8 cellular contexts compared by ENCODE assay signal in genomic region chr19:18915639-18916038, GRCh38. TPM values are rescaled to one million over a fixed set of nuclear protein-coding genes. Genes with fewer than 3 reads are reported as not detected.
A peak's percentile ranks its signal among the peaks of the same experiment; 100 is the strongest.
DNase-seq lines count a peak whose midpoint lies in the region; ATAC-seq and TF ChIP-seq lines count a peak whose summit lies in the region.

No MANE protein-coding gene starts in this region.

- H3K4me3 ChIP-seq in upper lobe of left lung = no peak overlapping the region

- peak overlapping the region; percentile 52 for H3K4me3 Mint-ChIP-seq in activated naive CD4-positive, alpha-beta T cell treated with anti-CD3 and anti-CD28 coated beads, Interleukin-2, amount 50 U/mL, for 24 hours
- H3K4me3 Mint-ChIP-seq in immature natural killer cell = peak overlapping the region in 1 of 5 donors; percentile 25
- H3K4me3 Mint-ChIP-seq in stimulated activated effector memory CD8-positive, alpha-beta T cell treated with anti-CD3 and anti-CD28 coated beads, Interleukin-12 subunit alpha, Interleukin-12 subunit beta, amount 100 ng/mL, for 72 hours = no peak overlapping the region

- no peaks in the 10 kb centered on the region for H3K9me3 ChIP-seq in upper lobe of left lung

- no peak for TF ChIP-seq EP300 in upper lobe of left lung (IDR thresholded peaks at IDR 0.05)

- peaks cover 21 to 49% (median 23%) of the 10 kb centered on the region in 4 donors for H3K4me1 ChIP-seq in upper lobe of left lung

- TF ChIP-seq POLR2A in upper lobe of left lung (IDR thresholded peaks at IDR 0.05) = no peak

- H3K36me3 ChIP-seq in upper lobe of left lung = peaks cover 8 to 51% (median 21%) of the 10 kb centered on the region in 4 donors

- WGBS in upper lobe of left lung, 2 donors = 42 to 70% methylated on average over 4 of the region's 5 CpGs

- H3K36me3 Mint-ChIP-seq in activated naive CD4-positive, alpha-beta T cell treated with anti-CD3 and anti-CD28 coated beads, Interleukin-2, amount 50 U/mL, for 24 hours = peaks cover 11% of the 10 kb centered on the region
- H3K36me3 Mint-ChIP-seq in immature natural killer cell = peaks cover 0 to 3% (median 3%) of the 10 kb centered on the region in 3 donors
- H3K36me3 Mint-ChIP-seq in stimulated activated effector memory CD8-positive, alpha-beta T cell treated with anti-CD3 and anti-CD28 coated beads, Interleukin-12 subunit alpha, Interleukin-12 subunit beta, amount 100 ng/mL, for 72 hours = peaks cover 89% of the 10 kb centered on the region

- DNase-seq in activated gamma-delta T cell treated with Interleukin-2 at 50 U/mL for 16 hours (peak; percentile 19), activated gamma-delta T cell (lab: John Stamatoyannopoulos, UW) (no peak), NCI-H146 (lab: John Stamatoyannopoulos, UW) (peak; percentile 46), immature natural killer cell (peak in 2 of 3 donors; percentile 20 to 35), upper lobe of left lung (no peak)
- no peak for DNase-seq in stimulated activated effector memory CD8-positive, alpha-beta T cell treated with anti-CD3 and anti-CD28 coated beads, Interleukin-12 subunit alpha, Interleukin-12 subunit beta, amount 100 ng/mL, for 72 hours (ENCODE audit: low spot score in 2 of 2)

- no peaks in the 10 kb centered on the region for H3K9me3 Mint-ChIP-seq in activated naive CD4-positive, alpha-beta T cell treated with anti-CD3 and anti-CD28 coated beads, Interleukin-2, amount 50 U/mL, for 24 hours
- no peaks in the 10 kb centered on the region for H3K9me3 Mint-ChIP-seq in immature natural killer cell
- no peaks in the 10 kb centered on the region for H3K9me3 Mint-ChIP-seq in stimulated activated effector memory CD8-positive, alpha-beta T cell treated with anti-CD3 and anti-CD28 coated beads, Interleukin-12 subunit alpha, Interleukin-12 subunit beta, amount 100 ng/mL, for 72 hours

- ATAC-seq in upper lobe of left lung (ENCODE audit: low FRiP score in 2 of 2) (no peak), HG03108 (IDR thresholded peaks at IDR 0.05; ENCODE audit: unreplicated experiment) (no peak)
- ATAC-seq in stimulated activated effector memory CD8-positive, alpha-beta T cell treated with anti-CD3 and anti-CD28 coated beads, Interleukin-12 subunit alpha, Interleukin-12 subunit beta, amount 100 ng/mL, for 72 hours = no peak

- peaks cover 49% of the 10 kb centered on the region for H3K4me1 Mint-ChIP-seq in activated naive CD4-positive, alpha-beta T cell treated with anti-CD3 and anti-CD28 coated beads, Interleukin-2, amount 50 U/mL, for 24 hours
- peaks cover 45 to 56% of the 10 kb centered on the region in 2 donors for H3K4me1 Mint-ChIP-seq in immature natural killer cell
- peaks cover 40% of the 10 kb centered on the region for H3K4me1 Mint-ChIP-seq in stimulated activated effector memory CD8-positive, alpha-beta T cell treated with anti-CD3 and anti-CD28 coated beads, Interleukin-12 subunit alpha, Interleukin-12 subunit beta, amount 100 ng/mL, for 72 hours

- no peak overlapping the region for H3K27ac Mint-ChIP-seq in activated naive CD4-positive, alpha-beta T cell treated with anti-CD3 and anti-CD28 coated beads, Interleukin-2, amount 50 U/mL, for 24 hours
- H3K27ac Mint-ChIP-seq in immature natural killer cell = peak overlapping the region in 3 of 6 donors; percentile 40 to 64 (median 49)
- H3K27ac Mint-ChIP-seq in stimulated activated effector memory CD8-positive, alpha-beta T cell treated with anti-CD3 and anti-CD28 coated beads, Interleukin-12 subunit alpha, Interleukin-12 subunit beta, amount 100 ng/mL, for 72 hours = no peak overlapping the region

- no peaks in the 10 kb centered on the region for H3K27me3 Mint-ChIP-seq in activated naive CD4-positive, alpha-beta T cell treated with anti-CD3 and anti-CD28 coated beads, Interleukin-2, amount 50 U/mL, for 24 hours
- H3K27me3 Mint-ChIP-seq in immature natural killer cell (ENCODE audit: low read depth in 3 of 3) = peaks cover 0 to 15% (median 6%) of the 10 kb centered on the region in 3 donors

- no peak overlapping the region for H3K27ac ChIP-seq in upper lobe of left lung

- H3K27me3 ChIP-seq in upper lobe of left lung = no peaks in the 10 kb centered on the region

- peak in 4 of 6 experiments; percentile 14 to 33 (median 24) for TF ChIP-seq CTCF in upper lobe of left lung (IDR thresholded peaks at IDR 0.05)

RNA-seq across cellular contexts. Expression of gene COPE, which starts 3.5 kb away (rescaled TPM):
- polyA plus RNA-seq in immature natural killer cell = 100 to 1,000 TPM; 378 to 407 (median 401) TPM
- total RNA-seq in upper lobe of left lung = 100 to 1,000 TPM; 124 to 250 (median 191) TPM

RNA-seq across cellular contexts. Expression of gene DDX49, which starts 3.9 kb away (rescaled TPM):
- 10 to 100 TPM; 33.1 to 54.2 (median 48.9) TPM for polyA plus RNA-seq in immature natural killer cell
- total RNA-seq in upper lobe of left lung = 10 to 100 TPM; 22.5 to 46.7 (median 40.1) TPM

RNA-seq across cellular contexts. Expression of gene CERS1, which starts 19.7 kb away (rescaled TPM):
- polyA plus RNA-seq in immature natural killer cell = not detected
- under 1 TPM in 2 of 6 donors, not detected in 4; 0.20 to 0.30 TPM for total RNA-seq in upper lobe of left lung

RNA-seq across cellular contexts. Expression of gene HOMER3, which starts 25.4 kb away (rescaled TPM):
- under 1 TPM in 1 of 3 donors, not detected in 2; 0.47 TPM for polyA plus RNA-seq in immature natural killer cell
- total RNA-seq in upper lobe of left lung = 10 to 100 TPM; 17.3 to 58.0 (median 27.8) TPM

Comparison
In these comparisons a context has a peak if more than half of its experiments do, and no peak if none do; other contexts are left out.
1. DNase-seq: peak in activated gamma-delta T cell treated with Interleukin-2 at 50 U/mL for 16 hours (single experiment), NCI-H146 (single experiment) and immature natural killer cell (2 of 3); none in activated gamma-delta T cell (single experiment), upper lobe of left lung (0 of 2) and stimulated activated effector memory CD8-positive, alpha-beta T cell treated with anti-CD3 and anti-CD28 coated beads, Interleukin-12 subunit alpha, Interleukin-12 subunit beta, amount 100 ng/mL, for 72 hours (0 of 2).